In the genomic region with DNA sequence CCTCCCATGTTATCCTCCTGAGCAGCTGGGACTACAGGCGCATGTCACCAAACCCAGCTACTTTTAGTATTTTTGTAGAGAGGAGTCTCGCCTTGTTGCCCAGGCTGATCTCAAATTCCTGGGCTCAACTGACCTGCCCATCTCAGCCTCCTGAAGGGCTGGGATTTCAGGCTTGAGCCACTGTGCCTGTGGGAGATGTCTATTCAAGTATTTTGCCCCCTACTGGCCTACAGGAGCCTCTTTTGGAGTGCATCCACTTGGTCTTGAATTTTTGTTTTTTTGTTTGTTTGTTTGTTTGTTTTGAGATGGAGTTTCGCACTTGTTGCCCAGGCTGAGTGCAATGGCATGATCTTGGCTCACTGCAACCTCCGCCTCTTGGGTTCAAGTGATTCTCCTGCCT, we compare ENCODE assay signal across 11 cellular contexts. TPM values are rescaled to one million over a fixed set of nuclear protein-coding genes. Genes with fewer than 3 reads are reported as not detected.
DNase-seq lines count a peak whose midpoint lies in the region; ATAC-seq and TF ChIP-seq lines count a peak whose summit lies in the region.
"Had no signal": no experiment of that assay in that cellular context is flagged by ENCODE, and none has a peak within 500 bp of the region (broad histone marks: within the 10 kb centered on the region; RNA-seq: fewer than 3 reads in every experiment).

No MANE protein-coding gene starts in this region.

- ATAC-seq in GM18867 (IDR thresholded peaks at IDR 0.05; ENCODE audit: unreplicated experiment): no peak
- no peak for ATAC-seq in GM21515 (IDR thresholded peaks at IDR 0.05; ENCODE audit: unreplicated experiment)
- ATAC-seq: left colon had no signal

- H3K4me3 ChIP-seq in PC-9: no peak overlapping the region
- no peak overlapping the region for H3K4me3 ChIP-seq in iPS-15b (ENCODE audit: low read depth, low read length)
- H3K4me3 ChIP-seq: sigmoid colon had no signal

- intact Hi-C loops in PC-9 (cut with micrococcal nuclease; ENCODE audit: unreplicated experiment): no loop called here

- H3K9me2 ChIP-seq in PC-9 (ENCODE audit: insufficient read depth): no peaks in the 10 kb centered on the region

- peak; percentile 35 to 52 for DNase-seq in AML-193 (lab: John Stamatoyannopoulos, UW)
- no peak for DNase-seq in PC-9
- no peak for DNase-seq in activated CD4-positive, alpha-beta T cell treated with anti-CD3 and anti-CD28 coated beads for 48 hours
- no peak for DNase-seq in stimulated activated CD4-positive, alpha-beta T cell treated with anti-CD3 and anti-CD28 coated beads, Interleukin-4, amount 100 ng/mL, for 1 hour
- DNase-seq: left colon, NCI-H1930, sigmoid colon had no signal

- no peaks in the 10 kb centered on the region for H3K27me3 ChIP-seq in PC-9 (ENCODE audit: insufficient read depth, low read depth)
- H3K27me3 ChIP-seq in iPS-15b (ENCODE audit: control insufficient read depth, insufficient read depth, low read length): no peaks in the 10 kb centered on the region
- H3K27me3 ChIP-seq: sigmoid colon had no signal

- no peak overlapping the region for H3K27ac ChIP-seq in PC-9
- H3K27ac ChIP-seq: sigmoid colon had no signal

- CTCF ChIA-PET in PC-9 (lab: Charles Lee): no interaction called here

- H3K9me3 ChIP-seq in PC-9 (ENCODE audit: insufficient read depth, low read depth) (no peaks in the 10 kb centered on the region), iPS-15b (ENCODE audit: control insufficient read depth, insufficient read depth, low read length) (no peaks in the 10 kb centered on the region)
- H3K9me3 ChIP-seq: sigmoid colon had no signal

- H4K20me1 ChIP-seq in PC-9 (ENCODE audit: insufficient read depth): no peaks in the 10 kb centered on the region

- BruUV-seq in PC-9 (replicated peaks; lab: Mats Ljungman, UMichigan): no TSS peak

- no peak overlapping the region for H3K4me2 ChIP-seq in PC-9

- peak overlapping the region; percentile 37 for H3K9ac ChIP-seq in iPS-15b (ENCODE audit: low read depth, low read length)

- peaks cover 13% of the 10 kb centered on the region for H3K79me2 ChIP-seq in PC-9 (ENCODE audit: low read depth)

- peaks cover 21% of the 10 kb centered on the region for H3K4me1 ChIP-seq in PC-9 (replicated peaks; ENCODE audit: insufficient read depth)
- H3K4me1 ChIP-seq in iPS-15b (ENCODE audit: control insufficient read depth, insufficient read depth, low read length): peaks cover 2% of the 10 kb centered on the region

- TF ChIP-seq CTCF in GM12874 (IDR thresholded peaks at IDR 0.05; ENCODE audit: insufficient read depth, low read depth, low read length) (peak; percentile 56), PC-9 (conservative IDR thresholded peaks at IDR 0.05) (peak; percentile 46)

- no peak overlapping the region for H2AFZ ChIP-seq in PC-9

- POLR2A ChIA-PET in PC-9 (lab: Charles Lee; ENCODE audit: unreplicated experiment): no interaction called here

- peaks cover 29% of the 10 kb centered on the region for H3F3A ChIP-seq in PC-9 (ENCODE audit: insufficient read depth, low read depth)

- no peaks in the 10 kb centered on the region for H3K36me3 ChIP-seq in PC-9 (ENCODE audit: low read depth)
- no peaks in the 10 kb centered on the region for H3K36me3 ChIP-seq in iPS-15b (ENCODE audit: control insufficient read depth, insufficient read depth, low read length)
- H3K36me3 ChIP-seq: sigmoid colon had no signal

RNA-seq across cellular contexts. Expression of a gene that starts 3.2 kb away (rescaled TPM):
- total RNA-seq in PC-9 (2021): 60.2 and 63.2 TPM in 2 replicates

RNA-seq across cellular contexts. Expression of a gene that starts 18.0 kb away (rescaled TPM):
- total RNA-seq in PC-9 (2021): 88.1 and 130 TPM in 2 replicates

Comparison
In these comparisons a context has a peak if more than half of its experiments do, and no peak if none do; other contexts are left out.
1. DNase-seq: peak in AML-193 (2 of 2); none in PC-9 (0 of 2), activated CD4-positive, alpha-beta T cell treated with anti-CD3 and anti-CD28 coated beads for 48 hours (single experiment) and stimulated activated CD4-positive, alpha-beta T cell treated with anti-CD3 and anti-CD28 coated beads, Interleukin-4, amount 100 ng/mL, for 1 hour (single experiment).